ENCODE assay signal across 7 cellular contexts in the genomic region with DNA sequence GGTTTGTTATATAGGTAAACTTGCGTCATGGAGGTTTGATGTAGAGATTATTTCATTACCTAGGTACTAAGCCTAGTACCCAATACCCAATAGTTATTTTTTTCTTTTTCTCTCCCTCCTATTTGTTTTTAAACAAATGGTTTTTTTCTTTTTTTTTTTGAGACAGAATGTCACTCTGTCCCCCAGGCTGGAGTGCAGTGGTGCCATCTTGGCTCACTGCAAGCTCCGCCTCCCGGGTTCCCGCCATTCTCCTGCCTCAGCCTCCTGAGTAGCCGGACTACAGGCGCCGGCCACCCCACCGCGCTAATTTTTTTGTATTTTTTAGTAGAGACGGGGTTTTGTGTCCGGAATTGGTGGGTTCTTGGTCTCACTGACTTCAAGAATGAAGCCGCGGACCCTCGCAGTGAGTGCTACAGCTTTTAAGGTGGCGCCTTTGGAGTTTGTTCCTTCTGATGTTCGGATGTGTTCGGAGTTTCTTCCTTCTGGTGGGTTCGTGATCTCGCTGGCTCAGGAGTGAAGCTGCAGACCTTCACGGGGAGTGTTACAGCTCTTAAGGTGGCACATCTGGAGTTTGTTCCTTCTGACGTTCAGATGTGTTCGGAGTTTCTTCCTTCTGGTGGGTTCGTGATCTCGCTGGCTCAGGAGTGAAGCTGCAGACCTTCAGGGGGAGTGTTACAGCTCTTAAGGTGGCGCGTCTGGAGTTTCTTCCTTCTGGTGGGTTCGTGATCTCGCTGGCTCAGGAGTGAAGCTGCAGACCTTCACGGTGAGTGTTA.
DNase-seq lines count a peak whose midpoint lies in the region; ATAC-seq and TF ChIP-seq lines count a peak whose summit lies in the region.
"Not testable (repeated sequence)": the region's sequence is repeated elsewhere in the genome, so short reads cannot be mapped to it uniquely, and the experiment has no call there.

No MANE protein-coding gene starts in this region.

- H2AFZ ChIP-seq in OCI-LY3 (ENCODE audit: low read depth, low read length) = peak overlapping the region; percentile 44; the same call in 1 of the 2 replicates

- peak overlapping the region; percentile 78 for H3K27ac ChIP-seq in OCI-LY3 (ENCODE audit: low read length)
- H3K27ac ChIP-seq in effector memory CD4-positive, alpha-beta T cell (ENCODE audit: insufficient read depth, low read length, poor library complexity, severe bottlenecking); neutrophil: not testable (repeated sequence)

- not testable (repeated sequence) for H3K36me3 Mint-ChIP-seq in activated T-cell treated with anti-CD3 and anti-CD28 coated beads, Interleukin-2, amount 50 U/mL, for 24 hours (ENCODE audit: low read depth)

- H3K4me3 Mint-ChIP-seq in activated T-cell treated with anti-CD3 and anti-CD28 coated beads, Interleukin-2, amount 50 U/mL, for 24 hours = peak overlapping the region; percentile 81

- not testable (repeated sequence) for H4K20me1 ChIP-seq in OCI-LY3 (ENCODE audit: insufficient read depth, low read length)

- H3K4me1 ChIP-seq in OCI-LY3 (ENCODE audit: low read length); effector memory CD4-positive, alpha-beta T cell (ENCODE audit: control insufficient read depth, insufficient read depth, low read length, poor library complexity, severe bottlenecking); neutrophil (ENCODE audit: control insufficient read depth in 1 of 2, insufficient read depth in 1 of 2, low read depth in 1 of 2, low read length in 1 of 2): not testable (repeated sequence)

- H3K4me3 ChIP-seq in GM12864 (ENCODE audit: low read depth, low read length) (peak overlapping the region; percentile 52), OCI-LY3 (ENCODE audit: low read length) (peak overlapping the region; percentile 82), neutrophil (ENCODE audit: low read depth in 1 of 2, low read length in 1 of 2) (peak overlapping the region; percentile 23 to 27)
- H3K4me3 ChIP-seq in effector memory CD4-positive, alpha-beta T cell (ENCODE audit: insufficient read depth, low read depth, low read length, poor library complexity, severe bottlenecking) = peak overlapping the region; percentile 17

- peaks cover 12% of the 10 kb centered on the region for H3K4me1 Mint-ChIP-seq in activated T-cell treated with anti-CD3 and anti-CD28 coated beads, Interleukin-2, amount 50 U/mL, for 24 hours (ENCODE audit: low read depth)

- not testable (repeated sequence) for H3K27me3 ChIP-seq in OCI-LY3 (ENCODE audit: low read depth, low read length); effector memory CD4-positive, alpha-beta T cell (replicated peaks; ENCODE audit: control insufficient read depth, insufficient read depth, low read length, poor library complexity, severe bottlenecking); neutrophil

- H3K9me3 Mint-ChIP-seq in activated T-cell treated with anti-CD3 and anti-CD28 coated beads, Interleukin-2, amount 50 U/mL, for 24 hours = not testable (repeated sequence)

- peaks cover 12% of the 10 kb centered on the region for H3K79me2 ChIP-seq in OCI-LY3 (ENCODE audit: low read length)

- peak overlapping the region; percentile 92 for H3K27ac Mint-ChIP-seq in activated T-cell treated with anti-CD3 and anti-CD28 coated beads, Interleukin-2, amount 50 U/mL, for 24 hours

- H3K27me3 Mint-ChIP-seq in activated T-cell treated with anti-CD3 and anti-CD28 coated beads, Interleukin-2, amount 50 U/mL, for 24 hours = not testable (repeated sequence)

- TF ChIP-seq CTCF in GM12864 (IDR thresholded peaks at IDR 0.05; ENCODE audit: low read depth, low read length, missing control alignments); OCI-LY3 (IDR thresholded peaks at IDR 0.05; ENCODE audit: low read depth, low read length); neutrophil (IDR thresholded peaks at IDR 0.05): not testable (repeated sequence)

- peak; percentile 43 for ATAC-seq in GM21367 (IDR thresholded peaks at IDR 0.05; ENCODE audit: unreplicated experiment)
- peak; percentile 85 for ATAC-seq in HG03025 (IDR thresholded peaks at IDR 0.05; ENCODE audit: low FRiP score, unreplicated experiment)

- H3K4me2 ChIP-seq in OCI-LY3 (ENCODE audit: low read length) = peak overlapping the region; percentile 41

- H3K36me3 ChIP-seq in OCI-LY3 (replicated peaks; ENCODE audit: low read depth, low read length); effector memory CD4-positive, alpha-beta T cell (ENCODE audit: control insufficient read depth, insufficient read depth, low read length); neutrophil: not testable (repeated sequence)

- not testable (repeated sequence) for DNase-seq in GM12864 (ENCODE audit: low read depth)
- DNase-seq in activated T-cell treated with anti-CD3 and anti-CD28 coated beads, Interleukin-2, amount 50 U/mL, for 24 hours = peak; percentile 58
- peak in 1 of 3 donors; percentile 2 for DNase-seq in effector memory CD4-positive, alpha-beta T cell

- not testable (repeated sequence) for H3K9me3 ChIP-seq in OCI-LY3 (ENCODE audit: insufficient read depth, low read length); effector memory CD4-positive, alpha-beta T cell (ENCODE audit: control insufficient read depth, low read length); neutrophil

- H3K9ac ChIP-seq in OCI-LY3 (ENCODE audit: low read length) = peak overlapping the region; percentile 95

Comparison
In these comparisons a context has a peak if more than half of its experiments do, and no peak if none do; other contexts are left out.
1. H3K4me3 ChIP-seq: peak in every context shown above with its lines; median percentile 82 in OCI-LY3; 52 in GM12864; 25 in neutrophil; 17 in effector memory CD4-positive, alpha-beta T cell.